ENCODE assay signal across 14 cellular contexts in genomic region chr1:198890531-198890930, GRCh38.
DNase-seq lines count a peak whose midpoint lies in the region; ATAC-seq, FAIRE-seq and TF ChIP-seq lines count a peak whose summit lies in the region.
"Had no signal": no experiment of that assay in that cellular context is flagged by ENCODE, and none has a peak within 500 bp of the region (broad histone marks: within the 10 kb centered on the region; RNA-seq: fewer than 3 reads in every experiment).

No MANE protein-coding gene starts in this region.

- peak overlapping the region; percentile 36 for H3K27ac ChIP-seq in astrocyte (ENCODE audit: low read depth, low read length)
- H3K27ac ChIP-seq: parathyroid adenoma had no signal

- H3K4me3 Mint-ChIP-seq in astrocyte (ENCODE audit: unreplicated experiment) (no peak overlapping the region), nephron (no peak overlapping the region)
- H3K4me3 Mint-ChIP-seq in activated T-cell treated with anti-CD3 and anti-CD28 coated beads, Interleukin-2, amount 50 U/mL, for 24 hours, result no peak overlapping the region
- no peak overlapping the region for H3K4me3 Mint-ChIP-seq in activated naive CD8-positive, alpha-beta T cell treated with anti-CD3 and anti-CD28 coated beads, Interleukin-2, amount 50 U/mL, for 24 hours
- H3K4me3 Mint-ChIP-seq: T-cell had no signal

- H3K79me2 ChIP-seq in astrocyte (ENCODE audit: insufficient read depth, low read length), result peaks cover 97% of the 10 kb centered on the region
- H3K79me2 ChIP-seq: parathyroid adenoma had no signal

- H3K4me3 ChIP-seq in astrocyte (ENCODE audit: insufficient read depth, low read depth, low read length), result no peak overlapping the region

- no peaks in the 10 kb centered on the region for H3K27me3 Mint-ChIP-seq in astrocyte (ENCODE audit: low read depth, unreplicated experiment)
- no peaks in the 10 kb centered on the region for H3K27me3 Mint-ChIP-seq in nephron (ENCODE audit: low read depth)
- no peaks in the 10 kb centered on the region for H3K27me3 Mint-ChIP-seq in activated T-cell treated with anti-CD3 and anti-CD28 coated beads, Interleukin-2, amount 50 U/mL, for 24 hours
- no peaks in the 10 kb centered on the region for H3K27me3 Mint-ChIP-seq in activated naive CD8-positive, alpha-beta T cell treated with anti-CD3 and anti-CD28 coated beads, Interleukin-2, amount 50 U/mL, for 24 hours
- H3K27me3 Mint-ChIP-seq: T-cell had no signal

- peaks cover 43% of the 10 kb centered on the region for H3K4me1 ChIP-seq in astrocyte (ENCODE audit: insufficient read depth, low read length)
- H3K4me1 ChIP-seq: parathyroid adenoma had no signal

- H3K9ac ChIP-seq in astrocyte (ENCODE audit: low read length), result no peak overlapping the region
- H3K9ac ChIP-seq: parathyroid adenoma had no signal

- H3K27ac Mint-ChIP-seq in astrocyte (ENCODE audit: unreplicated experiment) (no peak overlapping the region), nephron (peak overlapping the region; percentile 24 to 83 (median 68))
- H3K27ac Mint-ChIP-seq in activated T-cell treated with anti-CD3 and anti-CD28 coated beads, Interleukin-2, amount 50 U/mL, for 24 hours, result no peak overlapping the region
- no peak overlapping the region for H3K27ac Mint-ChIP-seq in activated naive CD8-positive, alpha-beta T cell treated with anti-CD3 and anti-CD28 coated beads, Interleukin-2, amount 50 U/mL, for 24 hours
- H3K27ac Mint-ChIP-seq: T-cell had no signal

- H3K27me3 ChIP-seq in astrocyte (ENCODE audit: insufficient read depth, low read length), result no peaks in the 10 kb centered on the region

- TF ChIP-seq CTCF in astrocyte (IDR thresholded peaks at IDR 0.05; ENCODE audit: insufficient read depth, low read depth, low read length), result no peak
- no peak for TF ChIP-seq CTCF in nephron (IDR thresholded peaks at IDR 0.05; ENCODE audit: unreplicated experiment in 3 of 3)
- TF ChIP-seq CTCF in GM10266 (IDR thresholded peaks at IDR 0.05; ENCODE audit: control insufficient read depth, insufficient read depth, low read depth, missing control alignments), result no peak

- H3K9me3 ChIP-seq in astrocyte (ENCODE audit: insufficient read depth, low read depth, low read length), result no peaks in the 10 kb centered on the region

- H3K4me1 Mint-ChIP-seq in astrocyte (ENCODE audit: low read depth, unreplicated experiment), result peaks cover 61% of the 10 kb centered on the region
- H3K4me1 Mint-ChIP-seq in nephron, result peaks cover 23% of the 10 kb centered on the region
- peaks cover 12% of the 10 kb centered on the region for H3K4me1 Mint-ChIP-seq in activated T-cell treated with anti-CD3 and anti-CD28 coated beads, Interleukin-2, amount 50 U/mL, for 24 hours (ENCODE audit: low read depth)
- H3K4me1 Mint-ChIP-seq in activated naive CD8-positive, alpha-beta T cell treated with anti-CD3 and anti-CD28 coated beads, Interleukin-2, amount 50 U/mL, for 24 hours, result peaks cover 9% of the 10 kb centered on the region

- H2AFZ ChIP-seq in astrocyte (ENCODE audit: low read depth, low read length), result no peak overlapping the region
- H2AFZ ChIP-seq: parathyroid adenoma had no signal

- H3K9me3 Mint-ChIP-seq in astrocyte (ENCODE audit: unreplicated experiment), result no peaks in the 10 kb centered on the region
- H3K9me3 Mint-ChIP-seq in nephron, result no peaks in the 10 kb centered on the region
- H3K9me3 Mint-ChIP-seq in activated T-cell treated with anti-CD3 and anti-CD28 coated beads, Interleukin-2, amount 50 U/mL, for 24 hours, result no peaks in the 10 kb centered on the region
- no peaks in the 10 kb centered on the region for H3K9me3 Mint-ChIP-seq in activated naive CD8-positive, alpha-beta T cell treated with anti-CD3 and anti-CD28 coated beads, Interleukin-2, amount 50 U/mL, for 24 hours
- H3K9me3 Mint-ChIP-seq: T-cell had no signal

- peaks cover 61% of the 10 kb centered on the region for H4K20me1 ChIP-seq in astrocyte (ENCODE audit: insufficient read depth, low read length)

- peak overlapping the region; percentile 52 for H3K4me2 ChIP-seq in astrocyte (ENCODE audit: low read length)

- H3K36me3 Mint-ChIP-seq in astrocyte (ENCODE audit: low read depth, unreplicated experiment) (peaks cover 2% of the 10 kb centered on the region), nephron (ENCODE audit: low read depth) (peaks cover 17% of the 10 kb centered on the region)
- peaks cover 15% of the 10 kb centered on the region for H3K36me3 Mint-ChIP-seq in activated T-cell treated with anti-CD3 and anti-CD28 coated beads, Interleukin-2, amount 50 U/mL, for 24 hours (ENCODE audit: low read depth)
- H3K36me3 Mint-ChIP-seq in activated naive CD8-positive, alpha-beta T cell treated with anti-CD3 and anti-CD28 coated beads, Interleukin-2, amount 50 U/mL, for 24 hours (ENCODE audit: low read depth), result peaks cover 6% of the 10 kb centered on the region

- DNase-seq in NCI-H1436 (lab: John Stamatoyannopoulos, UW), result peak; percentile 30
- no peak for DNase-seq in NCI-H1436 treated with DMSO at 0.1 percent for 48 hours (lab: John Stamatoyannopoulos, UW)
- peak; percentile 71 for DNase-seq in NCI-H1417 treated with DMSO at 0.1 percent for 48 hours (lab: John Stamatoyannopoulos, UW)
- DNase-seq in astrocyte (ENCODE audit: low read depth), result peak; percentile 50
- DNase-seq in GM10266 (ENCODE audit: extremely low spot score), result no peak
- DNase-seq in activated T-cell treated with anti-CD3 and anti-CD28 coated beads, Interleukin-2, amount 50 U/mL, for 24 hours, result no peak
- no peak for DNase-seq in activated naive CD8-positive, alpha-beta T cell treated with anti-CD3 and anti-CD28 coated beads, Interleukin-2, amount 50 U/mL, for 24 hours
- DNase-seq: activated CD4-positive, CD25-positive, alpha-beta regulatory T cell; activated T-cell treated with anti-CD3 and anti-CD28 coated beads for 4 hours; NCI-H2029; T-cell had no signal

- ATAC-seq in activated naive CD8-positive, alpha-beta T cell treated with anti-CD3 and anti-CD28 coated beads, Interleukin-2, amount 50 U/mL, for 24 hours, result no peak
- ATAC-seq: T-cell had no signal

- peaks cover 13% of the 10 kb centered on the region for H3K36me3 ChIP-seq in astrocyte (ENCODE audit: insufficient read depth, low read length)

- FAIRE-seq in astrocyte (lab: Jason Lieb, UNC), result no peak
- FAIRE-seq: A204.1 had no signal

Comparison
In these comparisons a context has a peak if more than half of its experiments do, and no peak if none do; other contexts are left out.
1. DNase-seq: peak in NCI-H1436 (single experiment), NCI-H1417 treated with DMSO at 0.1 percent for 48 hours (single experiment) and astrocyte (single experiment); none in NCI-H1436 treated with DMSO at 0.1 percent for 48 hours (single experiment), GM10266 (single experiment), activated T-cell treated with anti-CD3 and anti-CD28 coated beads, Interleukin-2, amount 50 U/mL, for 24 hours (single experiment) and activated naive CD8-positive, alpha-beta T cell treated with anti-CD3 and anti-CD28 coated beads, Interleukin-2, amount 50 U/mL, for 24 hours (single experiment).
2. H3K27ac Mint-ChIP-seq: peak in nephron (3 of 3); none in astrocyte (single experiment), activated T-cell treated with anti-CD3 and anti-CD28 coated beads, Interleukin-2, amount 50 U/mL, for 24 hours (single experiment) and activated naive CD8-positive, alpha-beta T cell treated with anti-CD3 and anti-CD28 coated beads, Interleukin-2, amount 50 U/mL, for 24 hours (single experiment).